In the genomic region with DNA sequence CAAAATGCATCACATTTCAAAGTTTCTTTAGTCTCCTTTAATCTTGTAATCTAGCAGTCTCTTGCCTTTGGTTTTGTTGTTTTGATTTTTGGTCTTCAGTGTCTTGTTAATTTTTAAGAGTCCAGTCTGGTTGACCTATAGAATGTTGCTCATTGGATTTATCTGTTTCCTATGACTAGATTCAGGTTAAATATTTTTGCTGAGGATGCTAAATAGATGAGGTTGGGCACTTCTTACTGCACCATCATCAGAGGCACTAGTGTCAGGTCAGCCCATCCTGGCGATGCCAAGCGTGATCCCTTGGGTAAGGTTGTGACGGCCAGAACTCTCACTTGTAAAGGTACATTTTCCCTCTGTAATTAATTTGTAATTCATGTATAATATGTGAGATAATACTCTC, we compare ENCODE assay signal across 9 cellular contexts.
"Had no signal": no experiment of that assay in that cellular context is flagged by ENCODE, and none has a peak within 500 bp of the region (broad histone marks: within the 10 kb centered on the region; RNA-seq: fewer than 3 reads in every experiment).

No MANE protein-coding gene starts in this region.

- H3K9me3 ChIP-seq: HAP-1 had no signal

- H3K4me1 ChIP-seq: HAP-1 had no signal

- H3K9me3 Mint-ChIP-seq: HFFc6, IgD-negative memory B cell had no signal

- H3K27ac Mint-ChIP-seq: HFFc6, IgD-negative memory B cell had no signal

- H3K36me3 ChIP-seq: HAP-1 had no signal

- ATAC-seq: HCT116 had no signal

- H2AFZ ChIP-seq: GM23248 had no signal

- DNase-seq: GM23248, GOT3, H7, HFFc6, KG1 had no signal

- H3K4me3 Mint-ChIP-seq: HFFc6, IgD-negative memory B cell had no signal

- H3K27ac ChIP-seq: GM23248, HL-60 had no signal

- H3K9ac ChIP-seq: GM23248 had no signal

- H3K4me3 ChIP-seq: GM23248, HAP-1 had no signal
